In genomic region chr9:99012957-99013512, GRCh38 we compare ENCODE assay signal across 12 cellular contexts.
DNase-seq lines count a peak whose midpoint lies in the region; ATAC-seq and TF ChIP-seq lines count a peak whose summit lies in the region.
"Had no signal": no experiment of that assay in that cellular context is flagged by ENCODE, and none has a peak within 500 bp of the region (broad histone marks: within the 10 kb centered on the region; RNA-seq: fewer than 3 reads in every experiment).

No MANE protein-coding gene starts in this region.

- H3K9me3 Mint-ChIP-seq in stimulated activated naive CD8-positive, alpha-beta T cell treated with anti-CD3 and anti-CD28 coated beads, Interleukin-15, Interleukin-2, amounts not matched to agents 100 ng/mL and 50 ng/mL, for 24 hours, result peaks cover 10% of the 10 kb centered on the region

- H3K9me3 ChIP-seq in heart right ventricle, result peaks cover 0 to 32% (median 0%) of the 10 kb centered on the region in 11 donors

- intact Hi-C loops in heart right ventricle (cut with DNase I), result loop anchor here in 3 of 10 donors (1.0 to 5.0 kb wide), 6 partner anchors 38 to 166 kb away; no protein-coding TSS in a partner anchor

- no peak overlapping the region for H3K4me3 ChIP-seq in heart right ventricle

- peak overlapping the region in 1 of 10 donors; percentile 24 for H3K27ac ChIP-seq in heart right ventricle
- H3K27ac ChIP-seq: VCaP had no signal

- no peak for ATAC-seq in stimulated activated naive CD8-positive, alpha-beta T cell treated with anti-CD3 and anti-CD28 coated beads, Interleukin-15, Interleukin-2, amounts not matched to agents 100 U/mL and 50 U/mL, for 24 hours
- peak; percentile 58 to 89 (median 78) for ATAC-seq in heart right ventricle
- ATAC-seq in GM18502 (IDR thresholded peaks at IDR 0.05; ENCODE audit: poor library complexity, unreplicated experiment), result no peak
- no peak for ATAC-seq in HG02938 (IDR thresholded peaks at IDR 0.05; ENCODE audit: unreplicated experiment)
- no peak for ATAC-seq in HG03342 (IDR thresholded peaks at IDR 0.05; ENCODE audit: unreplicated experiment)

- H3K4me1 Mint-ChIP-seq in stimulated activated naive CD8-positive, alpha-beta T cell treated with anti-CD3 and anti-CD28 coated beads, Interleukin-15, Interleukin-2, amounts not matched to agents 100 ng/mL and 50 ng/mL, for 24 hours (ENCODE audit: low read depth), result peaks cover 22% of the 10 kb centered on the region

- no peaks in the 10 kb centered on the region for H3K27me3 ChIP-seq in heart right ventricle

- H3K27ac Mint-ChIP-seq in stimulated activated naive CD8-positive, alpha-beta T cell treated with anti-CD3 and anti-CD28 coated beads, Interleukin-15, Interleukin-2, amounts not matched to agents 100 ng/mL and 50 ng/mL, for 24 hours, result peak overlapping the region; percentile 91

- H3K36me3 Mint-ChIP-seq in stimulated activated naive CD8-positive, alpha-beta T cell treated with anti-CD3 and anti-CD28 coated beads, Interleukin-15, Interleukin-2, amounts not matched to agents 100 ng/mL and 50 ng/mL, for 24 hours (ENCODE audit: low read depth), result peaks cover 9% of the 10 kb centered on the region

- H3K4me1 ChIP-seq in heart right ventricle, result peaks cover 0 to 6% (median 0%) of the 10 kb centered on the region in 9 donors
- H3K4me1 ChIP-seq: Caco-2 had no signal

- 61 to 80% methylated on average over 5 of the region's 5 CpGs for WGBS in heart right ventricle, 2 donors

- peak; percentile 29 to 69 (median 60) for TF ChIP-seq CTCF in heart right ventricle (IDR thresholded peaks at IDR 0.05)

- no peak for DNase-seq in stimulated activated naive CD8-positive, alpha-beta T cell treated with anti-CD3 and anti-CD28 coated beads, Interleukin-15, Interleukin-2, amounts not matched to agents 100 U/mL and 50 U/mL, for 24 hours
- peak; percentile 33 for DNase-seq in activated CD8-positive, alpha-beta memory T cell treated with anti-CD3 and anti-CD28 coated beads, Interleukin-2, amount 50 U/mL, for 48 hours
- DNase-seq in heart right ventricle (no peak), NOMO-1 (lab: John Stamatoyannopoulos, UW; ENCODE audit: unreplicated experiment in 2 of 2) (no peak)
- DNase-seq: Caco-2, caudate nucleus, NCI-H510A treated with DMSO at 0.1 percent for 48 hours had no signal

- peaks cover 0 to 95% (median 12%) of the 10 kb centered on the region in 9 donors for H3K36me3 ChIP-seq in heart right ventricle

- H3K27me3 Mint-ChIP-seq in stimulated activated naive CD8-positive, alpha-beta T cell treated with anti-CD3 and anti-CD28 coated beads, Interleukin-15, Interleukin-2, amounts not matched to agents 100 ng/mL and 50 ng/mL, for 24 hours, result no peaks in the 10 kb centered on the region

- peak overlapping the region; percentile 60 for H3K4me3 Mint-ChIP-seq in stimulated activated naive CD8-positive, alpha-beta T cell treated with anti-CD3 and anti-CD28 coated beads, Interleukin-15, Interleukin-2, amounts not matched to agents 100 ng/mL and 50 ng/mL, for 24 hours

Comparison
In these comparisons a context has a peak if more than half of its experiments do, and no peak if none do; other contexts are left out.
1. ATAC-seq: peak in heart right ventricle (8 of 8); none in stimulated activated naive CD8-positive, alpha-beta T cell treated with anti-CD3 and anti-CD28 coated beads, Interleukin-15, Interleukin-2, amounts not matched to agents 100 U/mL and 50 U/mL, for 24 hours (single experiment), GM18502 (single experiment), HG02938 (single experiment) and HG03342 (single experiment).